Comparison of ENCODE assay signal across 1 cellular context in the genomic region with DNA sequence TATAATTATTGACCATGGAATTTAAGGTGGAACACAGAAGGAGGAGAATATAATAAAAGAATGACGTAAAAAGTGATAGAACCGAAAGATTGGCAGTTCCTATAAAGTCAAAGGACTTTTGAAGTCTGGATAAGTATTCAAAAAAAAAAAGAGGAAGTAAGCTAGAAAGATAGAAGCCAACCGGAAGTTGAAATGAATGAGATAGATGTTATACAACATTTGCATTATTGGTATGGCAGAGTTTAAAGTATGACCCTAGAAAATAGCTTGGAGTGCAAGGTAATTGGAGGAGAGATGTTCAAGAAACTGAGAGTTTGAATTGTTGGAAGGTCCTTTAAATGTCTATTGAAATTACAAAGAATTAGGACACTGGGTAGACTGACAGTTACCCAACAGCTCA.
TF ChIP-seq lines count a peak whose summit lies in the region.

No MANE protein-coding gene starts in this region.

TF ChIP-seq in K562, 482 proteins besides CTCF, POLR2A, EP300 and RAD21 (continued from another document):
- TF ChIP-seq, protein P1, sequence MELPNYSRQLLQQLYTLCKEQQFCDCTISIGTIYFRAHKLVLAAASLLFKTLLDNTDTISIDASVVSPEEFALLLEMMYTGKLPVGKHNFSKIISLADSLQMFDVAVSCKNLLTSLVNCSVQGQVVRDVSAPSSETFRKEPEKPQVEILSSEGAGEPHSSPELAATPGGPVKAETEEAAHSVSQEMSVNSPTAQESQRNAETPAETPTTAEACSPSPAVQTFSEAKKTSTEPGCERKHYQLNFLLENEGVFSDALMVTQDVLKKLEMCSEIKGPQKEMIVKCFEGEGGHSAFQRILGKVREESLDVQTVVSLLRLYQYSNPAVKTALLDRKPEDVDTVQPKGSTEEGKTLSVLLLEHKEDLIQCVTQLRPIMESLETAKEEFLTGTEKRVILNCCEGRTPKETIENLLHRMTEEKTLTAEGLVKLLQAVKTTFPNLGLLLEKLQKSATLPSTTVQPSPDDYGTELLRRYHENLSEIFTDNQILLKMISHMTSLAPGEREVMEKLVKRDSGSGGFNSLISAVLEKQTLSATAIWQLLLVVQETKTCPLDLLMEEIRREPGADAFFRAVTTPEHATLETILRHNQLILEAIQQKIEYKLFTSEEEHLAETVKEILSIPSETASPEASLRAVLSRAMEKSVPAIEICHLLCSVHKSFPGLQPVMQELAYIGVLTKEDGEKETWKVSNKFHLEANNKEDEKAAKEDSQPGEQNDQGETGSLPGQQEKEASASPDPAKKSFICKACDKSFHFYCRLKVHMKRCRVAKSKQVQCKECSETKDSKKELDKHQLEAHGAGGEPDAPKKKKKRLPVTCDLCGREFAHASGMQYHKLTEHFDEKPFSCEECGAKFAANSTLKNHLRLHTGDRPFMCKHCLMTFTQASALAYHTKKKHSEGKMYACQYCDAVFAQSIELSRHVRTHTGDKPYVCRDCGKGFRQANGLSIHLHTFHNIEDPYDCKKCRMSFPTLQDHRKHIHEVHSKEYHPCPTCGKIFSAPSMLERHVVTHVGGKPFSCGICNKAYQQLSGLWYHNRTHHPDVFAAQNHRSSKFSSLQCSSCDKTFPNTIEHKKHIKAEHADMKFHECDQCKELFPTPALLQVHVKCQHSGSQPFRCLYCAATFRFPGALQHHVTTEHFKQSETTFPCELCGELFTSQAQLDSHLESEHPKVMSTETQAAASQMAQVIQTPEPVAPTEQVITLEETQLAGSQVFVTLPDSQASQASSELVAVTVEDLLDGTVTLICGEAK (IDR thresholded peaks at IDR 0.05), result peak; percentile 41; the same call in 1 of the 2 replicates
- TF ChIP-seq, protein P1 (CRISPR knock-in tag; IDR thresholded peaks at IDR 0.05), result no peak
- TF ChIP-seq KLF1 (tag; IDR thresholded peaks at IDR 0.05), result no peak
